Comparison of ENCODE assay signal across 1 cellular context in genomic region chr11:47552581-47553416, GRCh38.
TF ChIP-seq lines count a peak whose summit lies in the region.

CELF1 (minus strand) TSS chr11:47553132; CDS start chr11:47499523, 53,609 bp downstream.

TF ChIP-seq in HepG2, 621 proteins besides CTCF, POLR2A, EP300 and RAD21 (continued from another document and continues in another):
- TF ChIP-seq MAX (IDR thresholded peaks at IDR 0.05) (peak; percentile 67), ZBTB14 (CRISPR knock-in tag; IDR thresholded peaks at IDR 0.05) (no peak), ZNF816 (CRISPR knock-in tag; IDR thresholded peaks at IDR 0.05; ENCODE audit: borderline replicate concordance) (no peak), DPF2 (CRISPR knock-in tag; IDR thresholded peaks at IDR 0.05; ENCODE audit: borderline replicate concordance, low read depth) (no peak), SMAD1 (CRISPR knock-in tag; IDR thresholded peaks at IDR 0.05; ENCODE audit: borderline replicate concordance, low read depth) (no peak), ZNF207 (IDR thresholded peaks at IDR 0.05; ENCODE audit: borderline replicate concordance) (no peak), HOXA7 (CRISPR knock-in tag; IDR thresholded peaks at IDR 0.05) (no peak), ATAD3A (CRISPR knock-in tag; IDR thresholded peaks at IDR 0.05) (no peak), CBFB (CRISPR knock-in tag; IDR thresholded peaks at IDR 0.05) (no peak; the same call in 1 of the 2 replicates), MED13 (CRISPR knock-in tag; IDR thresholded peaks at IDR 0.05) (peak; percentile 55; the same call in 1 of the 2 replicates), JUNB (CRISPR knock-in tag; IDR thresholded peaks at IDR 0.05; ENCODE audit: borderline replicate concordance) (no peak), ZBTB49 (CRISPR knock-in tag; IDR thresholded peaks at IDR 0.05; ENCODE audit: borderline replicate concordance) (no peak), FLYWCH1 (CRISPR knock-in tag; IDR thresholded peaks at IDR 0.05) (no peak), SNAPC5 (CRISPR knock-in tag; IDR thresholded peaks at IDR 0.05; ENCODE audit: borderline replicate concordance) (no peak), ZNF280D (CRISPR knock-in tag; IDR thresholded peaks at IDR 0.05) (no peak; the same call in 1 of the 2 replicates), DR1 (CRISPR knock-in tag; IDR thresholded peaks at IDR 0.05) (peak; percentile 57; the same call in 1 of the 2 replicates), MXD1 (CRISPR knock-in tag; IDR thresholded peaks at IDR 0.05) (peak; percentile 89; the same call in 1 of the 2 replicates), ZNF431 (CRISPR knock-in tag; IDR thresholded peaks at IDR 0.05; ENCODE audit: borderline replicate concordance, low read depth) (no peak; the same call in 1 of the 2 replicates), HMGA1 (CRISPR knock-in tag; conservative IDR thresholded peaks at IDR 0.05) (no peak), STAG1 (CRISPR knock-in tag; IDR thresholded peaks at IDR 0.05) (peak; percentile 49), ZNF264 (CRISPR knock-in tag; IDR thresholded peaks at IDR 0.05) (no peak), FOXC1 (CRISPR knock-in tag; IDR thresholded peaks at IDR 0.05; ENCODE audit: borderline replicate concordance) (peak; percentile 86; the same call in 1 of the 2 replicates), ISL2 (CRISPR knock-in tag; IDR thresholded peaks at IDR 0.05) (peak; percentile 23; the same call in 1 of the 2 replicates), NBN (conservative IDR thresholded peaks at IDR 0.05) (no peak), UBTF (CRISPR knock-in tag; IDR thresholded peaks at IDR 0.05) (peak; percentile 70), SNAI1 (CRISPR knock-in tag; IDR thresholded peaks at IDR 0.05; ENCODE audit: borderline replicate concordance) (peak; percentile 62; the same call in 1 of the 2 replicates), KMT2B (CRISPR knock-in tag; IDR thresholded peaks at IDR 0.05) (peak; percentile 41; the same call in 1 of the 2 replicates), PHF8 (CRISPR knock-in tag; IDR thresholded peaks at IDR 0.05) (peak; percentile 84), THAP11 (CRISPR knock-in tag; IDR thresholded peaks at IDR 0.05) (peak; percentile 88), HOXA5 (CRISPR knock-in tag; IDR thresholded peaks at IDR 0.05) (no peak; the same call in 1 of the 2 replicates), DDIT3 (CRISPR knock-in tag; IDR thresholded peaks at IDR 0.05) (no peak), ZBTB38 (CRISPR knock-in tag; IDR thresholded peaks at IDR 0.05) (no peak; the same call in 1 of the 2 replicates), HNRNPL (IDR thresholded peaks at IDR 0.05; ENCODE audit: low read depth, low read length) (no peak), HNF4A (CRISPR knock-in tag; IDR thresholded peaks at IDR 0.05) (no peak), NR2F2 (IDR thresholded peaks at IDR 0.05; ENCODE audit: borderline replicate concordance, low read depth) (no peak), ZNF530 (CRISPR knock-in tag; IDR thresholded peaks at IDR 0.05; ENCODE audit: low read depth) (no peak), ETS1 (CRISPR knock-in tag; IDR thresholded peaks at IDR 0.05) (no peak), RARA (CRISPR knock-in tag; IDR thresholded peaks at IDR 0.05) (peak; percentile 28; the same call in 1 of the 2 replicates), ATRX (CRISPR knock-in tag; IDR thresholded peaks at IDR 0.05; ENCODE audit: borderline replicate concordance) (no peak)
- TF ChIP-seq, protein P1, sequence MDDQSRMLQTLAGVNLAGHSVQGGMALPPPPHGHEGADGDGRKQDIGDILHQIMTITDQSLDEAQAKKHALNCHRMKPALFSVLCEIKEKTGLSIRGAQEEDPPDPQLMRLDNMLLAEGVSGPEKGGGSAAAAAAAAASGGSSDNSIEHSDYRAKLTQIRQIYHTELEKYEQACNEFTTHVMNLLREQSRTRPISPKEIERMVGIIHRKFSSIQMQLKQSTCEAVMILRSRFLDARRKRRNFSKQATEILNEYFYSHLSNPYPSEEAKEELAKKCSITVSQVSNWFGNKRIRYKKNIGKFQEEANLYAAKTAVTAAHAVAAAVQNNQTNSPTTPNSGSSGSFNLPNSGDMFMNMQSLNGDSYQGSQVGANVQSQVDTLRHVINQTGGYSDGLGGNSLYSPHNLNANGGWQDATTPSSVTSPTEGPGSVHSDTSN (CRISPR knock-in tag; IDR thresholded peaks at IDR 0.05; ENCODE audit: borderline replicate concordance), result no peak
- TF ChIP-seq, protein P2, sequence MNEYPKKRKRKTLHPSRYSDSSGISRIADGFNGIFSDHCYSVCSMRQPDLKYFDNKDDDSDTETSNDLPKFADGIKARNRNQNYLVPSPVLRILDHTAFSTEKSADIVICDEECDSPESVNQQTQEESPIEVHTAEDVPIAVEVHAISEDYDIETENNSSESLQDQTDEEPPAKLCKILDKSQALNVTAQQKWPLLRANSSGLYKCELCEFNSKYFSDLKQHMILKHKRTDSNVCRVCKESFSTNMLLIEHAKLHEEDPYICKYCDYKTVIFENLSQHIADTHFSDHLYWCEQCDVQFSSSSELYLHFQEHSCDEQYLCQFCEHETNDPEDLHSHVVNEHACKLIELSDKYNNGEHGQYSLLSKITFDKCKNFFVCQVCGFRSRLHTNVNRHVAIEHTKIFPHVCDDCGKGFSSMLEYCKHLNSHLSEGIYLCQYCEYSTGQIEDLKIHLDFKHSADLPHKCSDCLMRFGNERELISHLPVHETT (CRISPR knock-in tag; conservative IDR thresholded peaks at IDR 0.05), result peak; percentile 96
- TF ChIP-seq, protein P3, sequence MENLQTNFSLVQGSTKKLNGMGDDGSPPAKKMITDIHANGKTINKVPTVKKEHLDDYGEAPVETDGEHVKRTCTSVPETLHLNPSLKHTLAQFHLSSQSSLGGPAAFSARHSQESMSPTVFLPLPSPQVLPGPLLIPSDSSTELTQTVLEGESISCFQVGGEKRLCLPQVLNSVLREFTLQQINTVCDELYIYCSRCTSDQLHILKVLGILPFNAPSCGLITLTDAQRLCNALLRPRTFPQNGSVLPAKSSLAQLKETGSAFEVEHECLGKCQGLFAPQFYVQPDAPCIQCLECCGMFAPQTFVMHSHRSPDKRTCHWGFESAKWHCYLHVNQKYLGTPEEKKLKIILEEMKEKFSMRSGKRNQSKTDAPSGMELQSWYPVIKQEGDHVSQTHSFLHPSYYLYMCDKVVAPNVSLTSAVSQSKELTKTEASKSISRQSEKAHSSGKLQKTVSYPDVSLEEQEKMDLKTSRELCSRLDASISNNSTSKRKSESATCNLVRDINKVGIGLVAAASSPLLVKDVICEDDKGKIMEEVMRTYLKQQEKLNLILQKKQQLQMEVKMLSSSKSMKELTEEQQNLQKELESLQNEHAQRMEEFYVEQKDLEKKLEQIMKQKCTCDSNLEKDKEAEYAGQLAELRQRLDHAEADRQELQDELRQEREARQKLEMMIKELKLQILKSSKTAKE (CRISPR knock-in tag; IDR thresholded peaks at IDR 0.05; ENCODE audit: borderline replicate concordance), result no peak
- TF ChIP-seq, protein P4, sequence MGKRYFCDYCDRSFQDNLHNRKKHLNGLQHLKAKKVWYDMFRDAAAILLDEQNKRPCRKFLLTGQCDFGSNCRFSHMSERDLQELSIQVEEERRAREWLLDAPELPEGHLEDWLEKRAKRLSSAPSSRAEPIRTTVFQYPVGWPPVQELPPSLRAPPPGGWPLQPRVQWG (CRISPR knock-in tag; IDR thresholded peaks at IDR 0.05; ENCODE audit: borderline replicate concordance, low read depth), result no peak
